In genomic region chr14:36173161-36173560, GRCh38 we compare ENCODE assay signal across 1 cellular context.
TF ChIP-seq lines count a peak whose summit lies in the region.

No MANE protein-coding gene starts in this region.

TF ChIP-seq in HepG2, 621 proteins besides CTCF, POLR2A, EP300 and RAD21 (continued from another document):
- TF ChIP-seq TSC22D2 (CRISPR knock-in tag; IDR thresholded peaks at IDR 0.05; ENCODE audit: borderline replicate concordance): no peak
- TF ChIP-seq RAD51 (IDR thresholded peaks at IDR 0.05; ENCODE audit: borderline replicate concordance): no peak
- no peak for TF ChIP-seq HOXA9 (CRISPR knock-in tag; IDR thresholded peaks at IDR 0.05; ENCODE audit: borderline replicate concordance)
- no peak for TF ChIP-seq SNAPC5 (CRISPR knock-in tag; IDR thresholded peaks at IDR 0.05; ENCODE audit: borderline replicate concordance)
- no peak for TF ChIP-seq ZNF549 (CRISPR knock-in tag; IDR thresholded peaks at IDR 0.05)
- no peak for TF ChIP-seq ZNF142 (CRISPR knock-in tag; IDR thresholded peaks at IDR 0.05)
- TF ChIP-seq ZNF703 (CRISPR knock-in tag; IDR thresholded peaks at IDR 0.05; ENCODE audit: borderline replicate concordance): no peak
- no peak for TF ChIP-seq GMEB2 (CRISPR knock-in tag; IDR thresholded peaks at IDR 0.05; ENCODE audit: low read depth)
- TF ChIP-seq ZNF550 (CRISPR knock-in tag; IDR thresholded peaks at IDR 0.05; ENCODE audit: borderline replicate concordance): no peak
- TF ChIP-seq MAZ (IDR thresholded peaks at IDR 0.05; ENCODE audit: borderline replicate concordance, low read depth, low read length): no peak
- no peak for TF ChIP-seq MAZ (CRISPR knock-in tag; IDR thresholded peaks at IDR 0.05; ENCODE audit: low read depth)
- no peak for TF ChIP-seq YEATS2 (CRISPR knock-in tag; IDR thresholded peaks at IDR 0.05; ENCODE audit: borderline replicate concordance)
- TF ChIP-seq MLLT10 (CRISPR knock-in tag; IDR thresholded peaks at IDR 0.05): no peak
- no peak for TF ChIP-seq ZNF563 (CRISPR knock-in tag; IDR thresholded peaks at IDR 0.05)
TF ChIP-seq in HepG2: peak in this region for 0.
